ENCODE assay signal across 1 cellular context in genomic region chr5:6772886-6773285, GRCh38.
TF ChIP-seq lines count a peak whose summit lies in the region.

No MANE protein-coding gene starts in this region.

TF ChIP-seq in H1, 55 proteins besides CTCF, POLR2A, EP300 and RAD21:
- no peak for TF ChIP-seq MAFK (IDR thresholded peaks at IDR 0.05; ENCODE audit: low read depth, low read length)
